Comparison of ENCODE assay signal across 2 cellular contexts in genomic region chr2:134718956-134719814, GRCh38.
TF ChIP-seq lines count a peak whose summit lies in the region.

Gene TMEM163 (minus strand): TSS chr2:134719000.

TF ChIP-seq in H1, 55 proteins besides CTCF, POLR2A, EP300 and RAD21 (continued from another document):
- peak; percentile 51; the same call in 1 of the 2 replicates for TF ChIP-seq E2F6 (IDR thresholded peaks at IDR 0.05)
- no peak for TF ChIP-seq BCL11A (IDR thresholded peaks at IDR 0.05; ENCODE audit: low read depth in 2 of 2, low read length in 2 of 2)
- no peak for TF ChIP-seq RBBP5 (IDR thresholded peaks at IDR 0.05; ENCODE audit: borderline replicate concordance, low read depth, low read length)
- no peak for TF ChIP-seq ATF3 (IDR thresholded peaks at IDR 0.05; ENCODE audit: insufficient read depth, low read depth, low read length)
- TF ChIP-seq CHD7 (IDR thresholded peaks at IDR 0.05; ENCODE audit: insufficient replicate concordance, low read length) = no peak
- TF ChIP-seq SP4 (IDR thresholded peaks at IDR 0.05; ENCODE audit: low read length) = no peak
- TF ChIP-seq CREB1 (IDR thresholded peaks at IDR 0.05) = no peak
- TF ChIP-seq TAF7 (optimal IDR thresholded peaks at IDR 0.05; ENCODE audit: borderline replicate concordance, low read depth, low read length) = no peak
- no peak for TF ChIP-seq ZNF274 (IDR thresholded peaks at IDR 0.05; ENCODE audit: borderline replicate concordance, extremely low read depth, low read length)
- no peak for TF ChIP-seq ASH2L (IDR thresholded peaks at IDR 0.05; ENCODE audit: low read length)
- no peak for TF ChIP-seq TAF1 (IDR thresholded peaks at IDR 0.05; ENCODE audit: low read depth, low read length)
- no peak for TF ChIP-seq KDM4A (IDR thresholded peaks at IDR 0.05; ENCODE audit: low read depth, low read length, severe bottlenecking)
- TF ChIP-seq BACH1 (IDR thresholded peaks at IDR 0.05; ENCODE audit: low read length) = 0 out of 2 replicates have a peak, but pooled peaks have one; percentile 25
TF ChIP-seq in H1: peak in this region for 4.

TF ChIP-seq in SK-N-SH treated with all-trans-retinoic acid at 6 μM for 48 hours, 23 proteins besides CTCF, POLR2A, EP300 and RAD21 (continued from another document):
- TF ChIP-seq TOX (CRISPR knock-in tag; IDR thresholded peaks at IDR 0.05; ENCODE audit: borderline replicate concordance) (no peak), GLIS3 (CRISPR knock-in tag; IDR thresholded peaks at IDR 0.05) (no peak), OSR1 (CRISPR knock-in tag; IDR thresholded peaks at IDR 0.05) (no peak), ZC3H10 (CRISPR knock-in tag; IDR thresholded peaks at IDR 0.05) (no peak), TSHZ2 (CRISPR knock-in tag; IDR thresholded peaks at IDR 0.05) (no peak), ZNF70 (CRISPR knock-in tag; IDR thresholded peaks at IDR 0.05) (no peak), BACH2 (CRISPR knock-in tag; IDR thresholded peaks at IDR 0.05; ENCODE audit: borderline replicate concordance) (no peak)
